Comparison of ENCODE assay signal across 12 cellular contexts in the genomic region with DNA sequence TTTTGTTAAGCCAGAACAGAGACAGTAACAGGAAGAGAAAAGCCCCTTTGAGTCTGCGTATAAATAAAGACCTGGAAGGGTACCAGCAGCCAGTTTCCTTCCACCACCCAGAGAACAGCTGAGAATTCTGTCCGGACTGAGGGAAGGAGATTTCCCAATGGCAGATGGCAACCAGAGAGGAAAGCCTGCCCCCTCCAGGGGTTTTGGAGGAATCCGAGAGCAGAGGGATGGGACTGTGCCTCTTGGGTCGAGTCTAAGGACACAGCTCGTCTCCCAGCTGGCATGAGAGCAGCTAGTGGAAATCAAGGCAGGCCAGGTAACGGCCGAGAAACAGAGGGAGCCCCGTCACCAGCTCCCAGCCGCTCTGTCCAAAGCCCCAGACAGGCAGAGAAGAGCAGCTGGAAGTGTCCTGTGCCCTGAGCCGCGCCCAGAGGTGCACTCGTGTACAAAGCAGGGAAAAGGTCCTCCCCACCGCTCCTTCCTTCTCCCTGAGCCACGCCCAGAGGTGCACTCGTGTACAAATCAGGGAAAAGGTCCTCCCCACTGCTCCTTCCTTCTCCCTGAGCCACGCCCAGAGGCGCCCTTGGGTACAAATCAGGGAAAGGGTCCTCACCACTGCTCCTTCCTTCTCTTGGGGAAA.
DNase-seq lines count a peak whose midpoint lies in the region; TF ChIP-seq lines count a peak whose summit lies in the region.
"Had no signal": no experiment of that assay in that cellular context is flagged by ENCODE, and none has a peak within 500 bp of the region (broad histone marks: within the 10 kb centered on the region; RNA-seq: fewer than 3 reads in every experiment).

No MANE protein-coding gene starts in this region.

- TF ChIP-seq EP300 in transverse colon (IDR thresholded peaks at IDR 0.05; ENCODE audit: low read depth), result no peak

- WGBS in transverse colon (ENCODE audit: low coverage in 1 of 2), 2 donors, result 48% methylated on average over 17 of the region's 17 CpGs; no CpG with 5 or more reads in 1 of the 2 donors

- H3K4me3 ChIP-seq in SJCRH30, result peak overlapping the region; percentile 35
- H3K4me3 ChIP-seq in transverse colon, result peak overlapping the region in 1 of 4 donors; percentile 4
- H3K4me3 ChIP-seq in vagina, result no peak overlapping the region

- H3K27ac ChIP-seq in SJCRH30 (peak overlapping the region; percentile 38), transverse colon (no peak overlapping the region), vagina (no peak overlapping the region)

- H3K4me1 ChIP-seq in SJCRH30, result peaks cover 22% of the 10 kb centered on the region
- peaks cover 0 to 14% (median 9%) of the 10 kb centered on the region in 4 donors for H3K4me1 ChIP-seq in transverse colon
- H3K4me1 ChIP-seq in vagina, result peaks cover 6% of the 10 kb centered on the region

- peak; percentile 25 for TF ChIP-seq POLR2A in transverse colon (IDR thresholded peaks at IDR 0.05)
- no peak for TF ChIP-seq POLR2A in vagina (IDR thresholded peaks at IDR 0.05)

- H3K36me3 ChIP-seq in SJCRH30, result no peaks in the 10 kb centered on the region
- H3K36me3 ChIP-seq in transverse colon, result no peaks in the 10 kb centered on the region
- H3K36me3 ChIP-seq in vagina, result no peaks in the 10 kb centered on the region

- intact Hi-C loops in transverse colon (cut with DNase I; ENCODE audit: low total_unique reads), result no loop called here
- intact Hi-C loops in vagina (cut with DNase I), result no loop called here

- DNase-seq in NCI-H524 (lab: John Stamatoyannopoulos, UW) (peak; percentile 25 to 65), NCI-H524 treated with DMSO at 0.1 percent for 48 hours (lab: John Stamatoyannopoulos, UW) (no peak), SJCRH30 (peak; percentile 83 to 90), iPS-NIHi11 (ENCODE audit: low spot score) (peak; percentile 72), transverse colon (peak; percentile 70), NCI-H1417 (lab: John Stamatoyannopoulos, UW) (no peak), vagina (ENCODE audit: extremely low spot score in 2 of 2) (no peak), H4 (ENCODE audit: low spot score) (no peak)
- DNase-seq: GF-D8, MV-4-11, NCI-H526 treated with DMSO at 0.1 percent for 48 hours, T-cell had no signal

- H3K9me3 ChIP-seq in SJCRH30 (replicated peaks), result no peaks in the 10 kb centered on the region; the same call in 1 of the 2 replicates
- no peaks in the 10 kb centered on the region for H3K9me3 ChIP-seq in transverse colon
- no peaks in the 10 kb centered on the region for H3K9me3 ChIP-seq in vagina

- in situ Hi-C loops in transverse colon (cut with MboI; ENCODE audit: low pct_ligation_motif_present in 1 of 4, low pct_unique_long_range_greater_than_20kb in 1 of 4, low sequenced_read_pairs in 3 of 4), result no loop called here

- TF ChIP-seq CTCF in transverse colon (IDR thresholded peaks at IDR 0.05), result no peak
- no peak for TF ChIP-seq CTCF in vagina (IDR thresholded peaks at IDR 0.05)

- H3K27me3 ChIP-seq in SJCRH30 (no peaks in the 10 kb centered on the region), transverse colon (no peaks in the 10 kb centered on the region), vagina (no peaks in the 10 kb centered on the region)

Comparison
In these comparisons a context has a peak if more than half of its experiments do, and no peak if none do; other contexts are left out.
1. DNase-seq: peak in NCI-H524 (2 of 2), SJCRH30 (2 of 2), iPS-NIHi11 (single experiment) and transverse colon (single experiment); none in NCI-H524 treated with DMSO at 0.1 percent for 48 hours (single experiment), NCI-H1417 (0 of 3), vagina (0 of 2) and H4 (single experiment).